Comparison of ENCODE assay signal across 16 cellular contexts in genomic region chr11:45432100-45432499, GRCh38.
DNase-seq lines count a peak whose midpoint lies in the region; ATAC-seq and TF ChIP-seq lines count a peak whose summit lies in the region.
"Had no signal": no experiment of that assay in that cellular context is flagged by ENCODE, and none has a peak within 500 bp of the region (broad histone marks: within the 10 kb centered on the region; RNA-seq: fewer than 3 reads in every experiment).

No MANE protein-coding gene starts in this region.

- H3K79me1 ChIP-seq in mesendoderm (ENCODE audit: low read length), result no peaks in the 10 kb centered on the region

- POLR2A ChIA-PET in activated CD8-positive, alpha-beta T cell treated with anti-CD3 and anti-CD28 coated beads, Interleukin-2, amount 10 ng/mL, durations not matched to agents 7 days and 5 days (lab: Charles Lee), result no interaction called here

- H3K4ac ChIP-seq in mesendoderm (ENCODE audit: low read depth, low read length), result no peak overlapping the region

- intact Hi-C loops in cardiac septum (cut with DNase I) (no loop called here), left ventricle myocardium superior (cut with micrococcal nuclease) (no loop called here)

- ATAC-seq in left ventricle myocardium superior, result no peak
- no peak for ATAC-seq in activated CD8-positive, alpha-beta T cell treated with anti-CD3 and anti-CD28 coated beads, Interleukin-2, amount 10 ng/mL, durations not matched to agents 7 days and 5 days
- ATAC-seq: A549, GM12878 had no signal

- peaks cover 18% of the 10 kb centered on the region for H3K4me1 Mint-ChIP-seq in endodermal cell
- H3K4me1 Mint-ChIP-seq in activated CD8-positive, alpha-beta T cell treated with anti-CD3 and anti-CD28 coated beads, Interleukin-2, amount 10 ng/mL, durations not matched to agents 7 days and 5 days (ENCODE audit: low read depth), result no peaks in the 10 kb centered on the region
- H3K4me1 Mint-ChIP-seq: CD4-positive, alpha-beta memory T cell had no signal

- peaks cover 12% of the 10 kb centered on the region for H3K27me3 ChIP-seq in endodermal cell (ENCODE audit: control insufficient read depth, insufficient read depth, low read length, poor library complexity, severe bottlenecking)
- H3K27me3 ChIP-seq in mesendoderm (ENCODE audit: insufficient read depth, low read length, poor library complexity), result no peaks in the 10 kb centered on the region
- H3K27me3 ChIP-seq in brain microvascular endothelial cell (replicated peaks), result peaks cover 12% of the 10 kb centered on the region

- no peaks in the 10 kb centered on the region for H3K79me2 ChIP-seq in mesendoderm (ENCODE audit: control insufficient read depth, insufficient read depth, low read length)

- no peaks in the 10 kb centered on the region for H3K36me3 ChIP-seq in endodermal cell (ENCODE audit: control insufficient read depth, insufficient read depth, low read length)
- no peaks in the 10 kb centered on the region for H3K36me3 ChIP-seq in mesendoderm (ENCODE audit: control insufficient read depth, insufficient read depth, low read length)
- H3K36me3 ChIP-seq in brain microvascular endothelial cell (replicated peaks), result no peaks in the 10 kb centered on the region
- H3K36me3 ChIP-seq: HAP-1 had no signal

- H3K27ac ChIP-seq in endodermal cell (ENCODE audit: low read depth, low read length) (no peak overlapping the region), mesendoderm (ENCODE audit: low read depth, low read length) (no peak overlapping the region), brain microvascular endothelial cell (no peak overlapping the region)
- H3K27ac ChIP-seq: 22Rv1, A549, C4-2B had no signal

- WGBS in endodermal cell (ENCODE audit: insufficient coverage in 1 of 2, insufficient read length in 1 of 2), 2 experiments, result 73 to 81% methylated on average over 3 of the region's 3 CpGs
- no CpG with 5 or more reads among the region's 3 CpGs for WGBS in mesendoderm (ENCODE audit: extremely low coverage, insufficient coverage, low lambda C conversion rate)

- no peaks in the 10 kb centered on the region for H3K9me3 Mint-ChIP-seq in endodermal cell
- H3K9me3 Mint-ChIP-seq in activated CD8-positive, alpha-beta T cell treated with anti-CD3 and anti-CD28 coated beads, Interleukin-2, amount 10 ng/mL, durations not matched to agents 7 days and 5 days (ENCODE audit: insufficient read depth), result no peaks in the 10 kb centered on the region

- H2AK5ac ChIP-seq in mesendoderm (ENCODE audit: low read length), result no peak overlapping the region

- H2BK120ac ChIP-seq in mesendoderm (ENCODE audit: low read depth, low read length), result no peak overlapping the region

- in situ Hi-C loops in brain microvascular endothelial cell (cut with HindIII; ENCODE audit: low pct_ligation_motif_present, low sequenced_read_pairs), result no loop called here

- H3K56ac ChIP-seq in mesendoderm (ENCODE audit: low read length), result no peak overlapping the region

- no peak overlapping the region for H3K27ac Mint-ChIP-seq in endodermal cell
- H3K27ac Mint-ChIP-seq in activated CD8-positive, alpha-beta T cell treated with anti-CD3 and anti-CD28 coated beads, Interleukin-2, amount 10 ng/mL, durations not matched to agents 7 days and 5 days, result no peak overlapping the region
- H3K27ac Mint-ChIP-seq: CD4-positive, alpha-beta memory T cell had no signal

- DNase-seq in cardiac septum (ENCODE audit: low spot score), result peak; percentile 5
- DNase-seq in left ventricle myocardium superior, result no peak
- DNase-seq in endodermal cell, result peak; percentile 69
- peak; percentile 83 for DNase-seq in mesendoderm
- DNase-seq in brain microvascular endothelial cell, result no peak
- no peak for DNase-seq in SIG-M5 (lab: John Stamatoyannopoulos, UW)
- no peak for DNase-seq in activated CD8-positive, alpha-beta T cell treated with anti-CD3 and anti-CD28 coated beads, Interleukin-2, amount 10 ng/mL, durations not matched to agents 7 days and 5 days
- DNase-seq: AML-193; Calu3; CD4-positive, alpha-beta memory T cell; DMS79 treated with DMSO at 0.1 percent for 48 hours had no signal

- no peak overlapping the region for H2BK5ac ChIP-seq in mesendoderm (ENCODE audit: low read length)

- H3K18ac ChIP-seq in mesendoderm (ENCODE audit: low read length), result no peak overlapping the region

- no peak overlapping the region for H3K4me3 ChIP-seq in endodermal cell (ENCODE audit: low read length)
- H3K4me3 ChIP-seq in mesendoderm (ENCODE audit: low read length), result no peak overlapping the region
- no peak overlapping the region for H3K4me3 ChIP-seq in brain microvascular endothelial cell (ENCODE audit: low read depth, low read length)
- H3K4me3 ChIP-seq: A549, GM12878, HAP-1 had no signal

- no peak overlapping the region for H3K23ac ChIP-seq in mesendoderm (ENCODE audit: low read length)

- H3K9ac ChIP-seq in endodermal cell (ENCODE audit: extremely low read depth, low read length, poor library complexity, severe bottlenecking) (no peak overlapping the region), mesendoderm (ENCODE audit: low read length) (no peak overlapping the region)

- H3K9me3 ChIP-seq in endodermal cell (ENCODE audit: control insufficient read depth, low read length), result no peaks in the 10 kb centered on the region
- H3K9me3 ChIP-seq: A549, HAP-1 had no signal

- no peak overlapping the region for H3K4me3 Mint-ChIP-seq in endodermal cell
- H3K4me3 Mint-ChIP-seq in activated CD8-positive, alpha-beta T cell treated with anti-CD3 and anti-CD28 coated beads, Interleukin-2, amount 10 ng/mL, durations not matched to agents 7 days and 5 days, result no peak overlapping the region
- H3K4me3 Mint-ChIP-seq: CD4-positive, alpha-beta memory T cell had no signal

- peaks cover 4% of the 10 kb centered on the region for H3K4me1 ChIP-seq in endodermal cell (ENCODE audit: control insufficient read depth, insufficient read depth, low read length)
- H3K4me1 ChIP-seq in mesendoderm (ENCODE audit: control insufficient read depth, low read depth, low read length), result peaks cover 11% of the 10 kb centered on the region
- H3K4me1 ChIP-seq: A549, HAP-1 had no signal

- no peak overlapping the region for H4K5ac ChIP-seq in mesendoderm (ENCODE audit: low read length)

- H3K36me3 Mint-ChIP-seq in endodermal cell (ENCODE audit: low read depth), result no peaks in the 10 kb centered on the region
- no peaks in the 10 kb centered on the region for H3K36me3 Mint-ChIP-seq in activated CD8-positive, alpha-beta T cell treated with anti-CD3 and anti-CD28 coated beads, Interleukin-2, amount 10 ng/mL, durations not matched to agents 7 days and 5 days (ENCODE audit: low read depth)
- H3K36me3 Mint-ChIP-seq: CD4-positive, alpha-beta memory T cell had no signal

- CTCF ChIA-PET in activated CD8-positive, alpha-beta T cell treated with anti-CD3 and anti-CD28 coated beads, Interleukin-2, amount 10 ng/mL, durations not matched to agents 7 days and 5 days (lab: Charles Lee), result no interaction called here

- no peak overlapping the region for H2BK15ac ChIP-seq in mesendoderm (replicated peaks; ENCODE audit: low read depth)

- TF ChIP-seq CTCF in endodermal cell (conservative IDR thresholded peaks at IDR 0.05) (no peak), brain microvascular endothelial cell (IDR thresholded peaks at IDR 0.05; ENCODE audit: low read depth, low read length, missing control alignments) (no peak)

- no peak overlapping the region for H4K8ac ChIP-seq in mesendoderm (ENCODE audit: low read depth, low read length)

- peaks cover 32% of the 10 kb centered on the region for H3K27me3 Mint-ChIP-seq in endodermal cell (ENCODE audit: insufficient read depth)
- H3K27me3 Mint-ChIP-seq in activated CD8-positive, alpha-beta T cell treated with anti-CD3 and anti-CD28 coated beads, Interleukin-2, amount 10 ng/mL, durations not matched to agents 7 days and 5 days (ENCODE audit: low read depth), result peaks cover 9% of the 10 kb centered on the region

- H3K4me2 ChIP-seq in mesendoderm (ENCODE audit: low read length), result no peak overlapping the region
- H3K4me2 ChIP-seq: A549 had no signal

Comparison
In these comparisons a context has a peak if more than half of its experiments do, and no peak if none do; other contexts are left out.
1. DNase-seq: peak in cardiac septum (single experiment), endodermal cell (single experiment) and mesendoderm (single experiment); none in left ventricle myocardium superior (single experiment), brain microvascular endothelial cell (single experiment), SIG-M5 (single experiment) and activated CD8-positive, alpha-beta T cell treated with anti-CD3 and anti-CD28 coated beads, Interleukin-2, amount 10 ng/mL, durations not matched to agents 7 days and 5 days (single experiment).